In genomic region chr16:70561623-70562022, GRCh38 we compare ENCODE assay signal across 15 cellular contexts. TPM values are rescaled to one million over a fixed set of nuclear protein-coding genes. Genes with fewer than 3 reads are reported as not detected.
A peak's percentile ranks its signal among the peaks of the same experiment; 100 is the strongest.
DNase-seq lines count a peak whose midpoint lies in the region; ATAC-seq and TF ChIP-seq lines count a peak whose summit lies in the region.
"Had no signal": no experiment of that assay in that cellular context is flagged by ENCODE, and none has a peak within 500 bp of the region (broad histone marks: within the 10 kb centered on the region; RNA-seq: fewer than 3 reads in every experiment).

No MANE protein-coding gene starts in this region.

- intact Hi-C loops in dorsolateral prefrontal cortex (cut with DNase I): loop anchor here in 1 of 2 donors (10.0 kb wide), 1 partner anchor 83 kb away; the partner anchor contains the start of gene IL34
- intact Hi-C loops in lower lobe of right lung (cut with DNase I): no loop called here

- H3K9me3 ChIP-seq in lower lobe of right lung (no peaks in the 10 kb centered on the region), thymus (ENCODE audit: control insufficient read depth) (no peaks in the 10 kb centered on the region)
- H3K9me3 ChIP-seq: A549 had no signal

- peak overlapping the region; percentile 72 for H3K27ac Mint-ChIP-seq in activated T-cell treated with anti-CD3 and anti-CD28 coated beads, Interleukin-2, amount 50 U/mL, for 24 hours
- H3K27ac Mint-ChIP-seq: CD4-positive, alpha-beta T cell; stimulated activated memory B cell treated with anti-CD40 and anti-IgM and Interleukin-4, amounts not matched to agents 10 μg/mL and 1 μg/mL and 100 μg/mL, for 72 hours had no signal

- H3K27ac ChIP-seq in dorsolateral prefrontal cortex: peak overlapping the region in 9 of 59 donors; percentile 5 to 43 (median 27)
- H3K27ac ChIP-seq in lower lobe of right lung: no peak overlapping the region
- H3K27ac ChIP-seq in thymus (ENCODE audit: low read depth): peak overlapping the region; percentile 6
- H3K27ac ChIP-seq: A549 had no signal

- H3K4me3 ChIP-seq in dorsolateral prefrontal cortex (no peak overlapping the region), lower lobe of right lung (no peak overlapping the region), thymus (ENCODE audit: low read length) (no peak overlapping the region)
- H3K4me3 ChIP-seq: A549 had no signal

- no peaks in the 10 kb centered on the region for H3K27me3 Mint-ChIP-seq in activated T-cell treated with anti-CD3 and anti-CD28 coated beads, Interleukin-2, amount 50 U/mL, for 24 hours
- H3K27me3 Mint-ChIP-seq in activated T-cell treated with anti-CD3 and anti-CD28 coated beads, Interleukin-2, amount 50 U/mL, for 4 hours (ENCODE audit: low read depth): no peaks in the 10 kb centered on the region
- H3K27me3 Mint-ChIP-seq: CD4-positive, alpha-beta T cell; stimulated activated memory B cell treated with anti-CD40 and anti-IgM and Interleukin-4, amounts not matched to agents 10 μg/mL and 1 μg/mL and 100 μg/mL, for 72 hours had no signal

- 96% methylated on average over 9 of the region's 9 CpGs for WGBS in thymus

- peaks cover 97% of the 10 kb centered on the region for H3K36me3 Mint-ChIP-seq in activated T-cell treated with anti-CD3 and anti-CD28 coated beads, Interleukin-2, amount 50 U/mL, for 24 hours (ENCODE audit: low read depth)
- peaks cover 52% of the 10 kb centered on the region for H3K36me3 Mint-ChIP-seq in activated T-cell treated with anti-CD3 and anti-CD28 coated beads, Interleukin-2, amount 50 U/mL, for 4 hours (ENCODE audit: insufficient read depth)

- H3K27me3 ChIP-seq in dorsolateral prefrontal cortex: no peaks in the 10 kb centered on the region
- no peaks in the 10 kb centered on the region for H3K27me3 ChIP-seq in lower lobe of right lung (ENCODE audit: low read depth)
- no peaks in the 10 kb centered on the region for H3K27me3 ChIP-seq in thymus (ENCODE audit: control insufficient read depth, insufficient read depth)

- no peak overlapping the region for H3K4me3 Mint-ChIP-seq in activated T-cell treated with anti-CD3 and anti-CD28 coated beads, Interleukin-2, amount 50 U/mL, for 24 hours
- no peak overlapping the region for H3K4me3 Mint-ChIP-seq in activated T-cell treated with anti-CD3 and anti-CD28 coated beads, Interleukin-2, amount 50 U/mL, for 4 hours
- H3K4me3 Mint-ChIP-seq: CD4-positive, alpha-beta T cell; stimulated activated memory B cell treated with anti-CD40 and anti-IgM and Interleukin-4, amounts not matched to agents 10 μg/mL and 1 μg/mL and 100 μg/mL, for 72 hours had no signal

- DNase-seq in activated T-cell treated with anti-CD3 and anti-CD28 coated beads, Interleukin-2, amount 50 U/mL, for 24 hours: no peak
- DNase-seq in activated T-cell treated with anti-CD3 and anti-CD28 coated beads, Interleukin-2, amount 50 U/mL, for 4 hours: no peak
- peak in 9 of 10 donors; percentile 37 to 78 (median 56) for DNase-seq in dorsolateral prefrontal cortex
- peak; percentile 69 for DNase-seq in lower lobe of right lung
- DNase-seq in NCI-H1694 (lab: John Stamatoyannopoulos, UW): no peak
- no peak for DNase-seq in T-helper 1 cell
- DNase-seq: CD4-positive, alpha-beta T cell; glutamatergic neuron; kidney; NCI-H2081; NCI-H526 treated with DMSO at 0.1 percent for 48 hours had no signal

- H3K36me3 ChIP-seq in lower lobe of right lung (peaks cover 100% of the 10 kb centered on the region), thymus (ENCODE audit: control insufficient read depth, insufficient read depth) (peaks cover 86% of the 10 kb centered on the region)

- no peak for TF ChIP-seq CTCF in dorsolateral prefrontal cortex (IDR thresholded peaks at IDR 0.05 in 54 of 56, conservative IDR thresholded peaks at IDR 0.05 in 2 of 56; ENCODE audit: low read depth in 1 of 56, partially characterized antibody in 56 of 56)
- TF ChIP-seq CTCF in lower lobe of right lung (IDR thresholded peaks at IDR 0.05): no peak

- ATAC-seq in activated T-cell treated with anti-CD3 and anti-CD28 coated beads, Interleukin-2, amount 50 U/mL, for 4 hours: no peak
- peak; percentile 89 for ATAC-seq in lower lobe of right lung
- ATAC-seq in HG03135 (IDR thresholded peaks at IDR 0.05; ENCODE audit: unreplicated experiment): no peak
- ATAC-seq: A549; stimulated activated memory B cell treated with anti-CD40 and anti-IgM and Interleukin-4, amounts not matched to agents 10 μg/mL and 1 μg/mL and 100 μg/mL, for 72 hours had no signal

- H3K9me3 Mint-ChIP-seq in activated T-cell treated with anti-CD3 and anti-CD28 coated beads, Interleukin-2, amount 50 U/mL, for 24 hours: no peaks in the 10 kb centered on the region
- no peaks in the 10 kb centered on the region for H3K9me3 Mint-ChIP-seq in activated T-cell treated with anti-CD3 and anti-CD28 coated beads, Interleukin-2, amount 50 U/mL, for 4 hours
- H3K9me3 Mint-ChIP-seq: CD4-positive, alpha-beta T cell; stimulated activated memory B cell treated with anti-CD40 and anti-IgM and Interleukin-4, amounts not matched to agents 10 μg/mL and 1 μg/mL and 100 μg/mL, for 72 hours had no signal

- H3K4me1 ChIP-seq in lower lobe of right lung: no peaks in the 10 kb centered on the region
- H3K4me1 ChIP-seq in thymus (ENCODE audit: control insufficient read depth, insufficient read depth, low read length): no peaks in the 10 kb centered on the region
- H3K4me1 ChIP-seq: A549 had no signal

- peaks cover under 1% of the 10 kb centered on the region for H3K4me1 Mint-ChIP-seq in activated T-cell treated with anti-CD3 and anti-CD28 coated beads, Interleukin-2, amount 50 U/mL, for 24 hours (ENCODE audit: low read depth)
- H3K4me1 Mint-ChIP-seq in activated T-cell treated with anti-CD3 and anti-CD28 coated beads, Interleukin-2, amount 50 U/mL, for 4 hours (ENCODE audit: low read depth): no peaks in the 10 kb centered on the region
- H3K4me1 Mint-ChIP-seq: stimulated activated memory B cell treated with anti-CD40 and anti-IgM and Interleukin-4, amounts not matched to agents 10 μg/mL and 1 μg/mL and 100 μg/mL, for 72 hours had no signal

RNA-seq across cellular contexts. Expression of gene SF3B3, which starts 38.0 kb away (rescaled TPM):
- 100 to 1,000 TPM; 647 to 745 (median 710) TPM for total RNA-seq in activated T-cell treated with anti-CD3 and anti-CD28 coated beads, Interleukin-2, amount 50 U/mL, for 4 hours
- 100 to 1,000 TPM; 141 to 244 (median 179) TPM for total RNA-seq in dorsolateral prefrontal cortex
- total RNA-seq in lower lobe of right lung: 176 TPM
- polyA plus RNA-seq in thymus: 120 TPM

RNA-seq across cellular contexts. Expression of gene COG4, which starts 38.3 kb away (rescaled TPM):
- total RNA-seq in activated T-cell treated with anti-CD3 and anti-CD28 coated beads, Interleukin-2, amount 50 U/mL, for 4 hours: 10 to 100 TPM; 24.0 to 31.6 (median 29.3) TPM
- total RNA-seq in dorsolateral prefrontal cortex: 10 to 100 TPM; 33.6 to 68.0 (median 51.2) TPM
- 62.0 TPM for total RNA-seq in lower lobe of right lung
- polyA plus RNA-seq in thymus: 63.3 TPM

Comparison
In these comparisons a context has a peak if more than half of its experiments do, and no peak if none do; other contexts are left out.
1. DNase-seq: peak in dorsolateral prefrontal cortex (9 of 10) and lower lobe of right lung (single experiment); none in activated T-cell treated with anti-CD3 and anti-CD28 coated beads, Interleukin-2, amount 50 U/mL, for 24 hours (single experiment), activated T-cell treated with anti-CD3 and anti-CD28 coated beads, Interleukin-2, amount 50 U/mL, for 4 hours (single experiment), NCI-H1694 (single experiment) and T-helper 1 cell (0 of 5).
2. ATAC-seq: peak in lower lobe of right lung (2 of 2); none in activated T-cell treated with anti-CD3 and anti-CD28 coated beads, Interleukin-2, amount 50 U/mL, for 4 hours (0 of 2) and HG03135 (single experiment).